In the genomic region with DNA sequence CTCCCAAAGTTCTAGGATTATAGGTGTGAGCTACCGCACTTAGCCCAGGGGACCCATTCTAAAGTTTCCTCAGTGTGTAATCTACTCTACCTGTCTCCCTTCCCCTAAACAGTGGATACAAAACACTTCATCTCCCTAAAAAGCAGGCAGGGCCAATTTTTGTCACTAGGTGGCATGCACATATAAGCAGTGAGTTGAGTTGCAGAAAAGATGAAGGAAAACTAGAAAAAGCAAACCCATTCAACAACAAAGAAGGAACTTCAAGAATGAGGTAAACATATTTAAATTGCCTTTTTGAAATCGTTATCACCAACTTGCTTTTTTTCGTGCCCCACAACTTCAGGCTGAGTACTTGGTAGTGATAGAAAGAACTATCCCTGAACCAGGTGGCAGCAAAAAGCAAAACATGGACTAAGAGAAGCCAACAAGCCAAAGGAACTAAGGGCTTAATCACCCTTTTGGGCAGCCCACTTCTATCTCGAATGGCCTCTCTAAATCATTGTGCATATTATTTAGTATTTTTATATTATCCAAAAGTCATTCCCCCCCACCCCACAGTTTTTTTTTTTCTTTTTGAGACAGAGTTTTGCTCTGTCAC, we compare ENCODE assay signal across 8 cellular contexts. TPM values are rescaled to one million over a fixed set of nuclear protein-coding genes. Genes with fewer than 3 reads are reported as not detected.
DNase-seq lines count a peak whose midpoint lies in the region; ATAC-seq, FAIRE-seq and TF ChIP-seq lines count a peak whose summit lies in the region.

No MANE protein-coding gene starts in this region.

- H3K9me3 Mint-ChIP-seq in Calu3 (ENCODE audit: low read depth, unreplicated experiment): peaks cover 4% of the 10 kb centered on the region
- H3K9me3 Mint-ChIP-seq in mesothelial cell of epicardium: peaks cover 4% of the 10 kb centered on the region

- H3K36me3 ChIP-seq in SK-N-SH (replicated peaks in 1 of 2; ENCODE audit: control insufficient read depth in 1 of 2, insufficient read depth in 2 of 2, low read length in 1 of 2): no peaks in the 10 kb centered on the region

- POLR2A ChIA-PET in SK-N-SH (lab: Yijun Ruan, JAX): no interaction called here

- H3K4me3 ChIP-seq in SK-N-SH (ENCODE audit: low read depth in 2 of 2, low read length in 1 of 2) (peak overlapping the region in 1 of 2 experiments; percentile 8; a peak in 1 of 4 replicates), dorsolateral prefrontal cortex (no peak overlapping the region)

- H3K27ac ChIP-seq in SK-N-SH (ENCODE audit: low read depth in 2 of 2, low read length in 1 of 2) (no peak overlapping the region), dorsolateral prefrontal cortex (no peak overlapping the region)

- no peak overlapping the region for H2AFZ ChIP-seq in SK-N-SH (ENCODE audit: low read depth)

- H3K27me3 Mint-ChIP-seq in Calu3 (ENCODE audit: unreplicated experiment) (no peaks in the 10 kb centered on the region), mesothelial cell of epicardium (ENCODE audit: low read depth) (no peaks in the 10 kb centered on the region)

- CTCF ChIA-PET in Calu3 (lab: Charles Lee) (interaction anchor here (0.6 to 0.7 kb wide), 4 partner anchors 119 to 1826 kb away, joined by 4 to 9 read pairs (median 6); no protein-coding TSS in a partner anchor), SK-N-SH (lab: Yijun Ruan, JAX) (interaction anchor here (0.7 to 6.2 kb wide), 4 partner anchors 15 to 197 kb away, joined by 3 to 49 read pairs (median 4); no protein-coding TSS in a partner anchor)

- no peaks in the 10 kb centered on the region for H3K4me1 ChIP-seq in SK-N-SH (ENCODE audit: control insufficient read depth in 1 of 2, insufficient read depth in 2 of 2, low read depth in 1 of 2, low read length in 1 of 2)

- no peak overlapping the region for H3K4me2 ChIP-seq in SK-N-SH

- H3K4me3 Mint-ChIP-seq in Calu3 (ENCODE audit: low read depth, unreplicated experiment): no peak overlapping the region
- no peak overlapping the region for H3K4me3 Mint-ChIP-seq in mesothelial cell of epicardium

- DNase-seq in Calu3: peak; percentile 57
- DNase-seq in GM19239 (ENCODE audit: insufficient read length, low spot score): peak; percentile 33
- DNase-seq in M059J (ENCODE audit: low read depth): peak; percentile 64
- DNase-seq in SK-N-SH: peak; percentile 47
- peak in 4 of 10 donors; percentile 11 to 69 (median 37) for DNase-seq in dorsolateral prefrontal cortex
- no peak for DNase-seq in mesothelial cell of epicardium (ENCODE audit: low spot score in 2 of 2, unreplicated experiment in 2 of 2)

- no peaks in the 10 kb centered on the region for H3K36me3 Mint-ChIP-seq in Calu3 (ENCODE audit: insufficient read depth, unreplicated experiment)
- no peaks in the 10 kb centered on the region for H3K36me3 Mint-ChIP-seq in mesothelial cell of epicardium

- H3K27ac Mint-ChIP-seq in Calu3 (ENCODE audit: unreplicated experiment) (no peak overlapping the region), mesothelial cell of epicardium (no peak overlapping the region)

- peak; percentile 92 for TF ChIP-seq RAD21 in SK-N-SH (IDR thresholded peaks at IDR 0.05; ENCODE audit: low read length)

- no peaks in the 10 kb centered on the region for H3K4me1 Mint-ChIP-seq in Calu3 (ENCODE audit: low read depth, unreplicated experiment)
- no peaks in the 10 kb centered on the region for H3K4me1 Mint-ChIP-seq in mesothelial cell of epicardium

- H3K9me3 ChIP-seq in SK-N-SH: no peaks in the 10 kb centered on the region

- FAIRE-seq in GM19239 (lab: Jason Lieb, UNC): peak; percentile 95

- no peak for ATAC-seq in GM21423 (IDR thresholded peaks at IDR 0.05; ENCODE audit: unreplicated experiment)
- no peak for ATAC-seq in HG03135 (IDR thresholded peaks at IDR 0.05; ENCODE audit: unreplicated experiment)

- H3F3A ChIP-seq in SK-N-SH (replicated peaks; ENCODE audit: insufficient read depth): peaks cover 10% of the 10 kb centered on the region

- intact Hi-C loops in Calu3 (cut with micrococcal nuclease; ENCODE audit: unreplicated experiment): loop anchor here (1.0 to 5.0 kb wide), 5 partner anchors 109 to 326 kb away; partner anchors contain the start of gene UCK2
- intact Hi-C loops in dorsolateral prefrontal cortex (cut with DNase I): loop anchor here (1.0 to 5.0 kb wide), 3 partner anchors 21 to 196 kb away; no protein-coding TSS in a partner anchor

- H3K9me2 ChIP-seq in SK-N-SH: no peaks in the 10 kb centered on the region

- H3K79me2 ChIP-seq in SK-N-SH (ENCODE audit: insufficient read depth): no peaks in the 10 kb centered on the region

- H4K20me1 ChIP-seq in SK-N-SH (ENCODE audit: insufficient read depth): no peaks in the 10 kb centered on the region

- TF ChIP-seq EP300 in SK-N-SH (IDR thresholded peaks at IDR 0.05; ENCODE audit: borderline replicate concordance in 1 of 2, low read depth in 1 of 2, low read length in 1 of 2): no peak

- no peak overlapping the region for H3K9ac ChIP-seq in SK-N-SH

- peak; percentile 43 for TF ChIP-seq CTCF in Calu3 (IDR thresholded peaks at IDR 0.05; ENCODE audit: unreplicated experiment)
- TF ChIP-seq CTCF in SK-N-SH (IDR thresholded peaks at IDR 0.05): peak; percentile 92
- TF ChIP-seq CTCF in dorsolateral prefrontal cortex (IDR thresholded peaks at IDR 0.05 in 54 of 56, conservative IDR thresholded peaks at IDR 0.05 in 2 of 56; ENCODE audit: low read depth in 1 of 56, partially characterized antibody in 56 of 56): peak; percentile 32 to 80 (median 66)
- TF ChIP-seq CTCF in mesothelial cell of epicardium (IDR thresholded peaks at IDR 0.05; ENCODE audit: unreplicated experiment): peak; percentile 53

- no TSS peak for BruUV-seq in Calu3 (replicated peaks; lab: Mats Ljungman, UMichigan)

- WGBS in SK-N-SH (ENCODE audit: low lambda C conversion rate): 31% methylated on average over 4 of the region's 4 CpGs

- H3K27me3 ChIP-seq in SK-N-SH (ENCODE audit: insufficient read depth) (no peaks in the 10 kb centered on the region), dorsolateral prefrontal cortex (no peaks in the 10 kb centered on the region)

TF ChIP-seq in SK-N-SH, 30 proteins besides CTCF, POLR2A, EP300 and RAD21:
- TF ChIP-seq SMC3 (IDR thresholded peaks at IDR 0.05; ENCODE audit: low read depth, low read length) (peak; percentile 83), TEAD4 (IDR thresholded peaks at IDR 0.05; ENCODE audit: borderline replicate concordance, insufficient read depth) (no peak), FOXJ3 (CRISPR knock-in tag; IDR thresholded peaks at IDR 0.05) (no peak)
TF ChIP-seq in SK-N-SH: peak in this region for 1.

RNA-seq across cellular contexts. Expression of gene ALDH9A1, which starts 19.7 kb away (rescaled TPM):
- total RNA-seq in Calu3 (2022) (54.6 and 57.0 TPM in 2 replicates), dorsolateral prefrontal cortex (10 to 100 TPM; 29.9 to 85.0 (median 47.9) TPM), mesothelial cell of epicardium (35.2 to 36.0 TPM (median 35.4 TPM) in 3 replicates)
- 50.3 and 55.9 TPM in 2 replicates for total RNA-seq in M059J (2014; rRNA removed; shearing (Covaris generic))
- polyA plus RNA-seq in SK-N-SH (2012; rRNA removed): 31.3 and 45.0 TPM in 2 replicates
- 52.5 and 66.7 TPM in 2 replicates for polyA plus RNA-seq in SK-N-SH (2012; cell fraction: cytosol; rRNA removed)
- polyA plus RNA-seq in SK-N-SH (2012; cell fraction: nucleus; rRNA removed): 19.6 and 36.0 TPM in 2 replicates

RNA-seq across cellular contexts. Expression of gene TMCO1, which starts 50.7 kb away (rescaled TPM):
- total RNA-seq in Calu3 (2022) (145 and 157 TPM in 2 replicates), dorsolateral prefrontal cortex (10 to 100 TPM; 37.8 to 74.4 (median 56.4) TPM), mesothelial cell of epicardium (61.7 to 69.6 TPM (median 69.2 TPM) in 3 replicates)
- total RNA-seq in M059J (2014; rRNA removed; shearing (Covaris generic)): 153 and 219 TPM in 2 replicates
- 54.4 and 114 TPM in 2 replicates for polyA plus RNA-seq in SK-N-SH (2012; rRNA removed)
- polyA plus RNA-seq in SK-N-SH (2012; cell fraction: cytosol; rRNA removed): 88.3 and 102 TPM in 2 replicates
- polyA plus RNA-seq in SK-N-SH (2012; cell fraction: nucleus; rRNA removed): 32.4 and 70.3 TPM in 2 replicates

Comparison
In these comparisons a context has a peak if more than half of its experiments do, and no peak if none do; other contexts are left out.
1. DNase-seq: peak in Calu3 (single experiment), GM19239 (single experiment), M059J (single experiment) and SK-N-SH (single experiment); none in mesothelial cell of epicardium (0 of 2).
2. Peak in every context shown above with its lines, with median percentiles within 50 percentile points of each other: CTCF ChIP-seq.